In genomic region chr2:117272975-117273671, GRCh38 we compare ENCODE assay signal across 23 cellular contexts.
A peak's percentile ranks its signal among the peaks of the same experiment; 100 is the strongest.
DNase-seq lines count a peak whose midpoint lies in the region; ATAC-seq, FAIRE-seq and TF ChIP-seq lines count a peak whose summit lies in the region.
"Had no signal": no experiment of that assay in that cellular context is flagged by ENCODE, and none has a peak within 500 bp of the region (broad histone marks: within the 10 kb centered on the region; RNA-seq: fewer than 3 reads in every experiment).

No MANE protein-coding gene starts in this region.

- H3K4me3 Mint-ChIP-seq in activated naive CD8-positive, alpha-beta T cell treated with anti-CD3 and anti-CD28 coated beads for 36 hours: no peak overlapping the region
- H3K4me3 Mint-ChIP-seq: activated CD8-positive, alpha-beta T cell treated with anti-CD3 and anti-CD28 coated beads for 36 hours; natural killer cell treated with Interleukin-12 subunit alpha and Interleukin-12 subunit beta and Interleukin-15 and Interleukin-18, amount 100 ng/mL, for 72 hours had no signal

- H3K23ac ChIP-seq in H1 (ENCODE audit: insufficient read length): no peak overlapping the region

- WGBS in H1 (ENCODE audit: extremely low coverage in 1 of 2, insufficient coverage in 1 of 2, insufficient read length in 1 of 2, insufficient replicate concordance in 2 of 2, low coverage in 1 of 2, low lambda C conversion rate in 2 of 2, missing lambda C conversion rate in 1 of 2), 2 experiments: 47% methylated on average over 6 of the region's 6 CpGs; no CpG with 5 or more reads in 1 of the 2 experiments

- no peak overlapping the region for H3K18ac ChIP-seq in H1 (ENCODE audit: extremely low read depth, low read length)

- no peaks in the 10 kb centered on the region for H3K4me1 Mint-ChIP-seq in activated naive CD8-positive, alpha-beta T cell treated with anti-CD3 and anti-CD28 coated beads for 36 hours

- H4K8ac ChIP-seq in H1 (ENCODE audit: extremely low read depth, insufficient read depth, low read length): no peak overlapping the region

- no peak for TF ChIP-seq POLR2A in H1 (IDR thresholded peaks at IDR 0.05; ENCODE audit: control extremely low read depth in 1 of 2, low read depth in 2 of 2, low read length in 2 of 2)

- no peaks in the 10 kb centered on the region for H3K36me3 ChIP-seq in HUES6 (ENCODE audit: control insufficient read depth, insufficient read depth, low read length)
- H3K36me3 ChIP-seq in H1 (ENCODE audit: control insufficient read depth in 2 of 4, insufficient read depth in 4 of 4, low read length in 3 of 4): no peaks in the 10 kb centered on the region
- H3K36me3 ChIP-seq: HAP-1, Peyer's patch had no signal

- H3K27ac ChIP-seq in HUES6 (ENCODE audit: low read depth, low read length) (peak overlapping the region; percentile 29; the same call in 1 of the 2 replicates), H1 (ENCODE audit: low read depth, low read length) (no peak overlapping the region), coronary artery (no peak overlapping the region)
- H3K27ac ChIP-seq: Peyer's patch had no signal

- no peaks in the 10 kb centered on the region for H3K79me2 ChIP-seq in H1 (ENCODE audit: control insufficient read depth in 1 of 2, insufficient read depth in 2 of 2, low read length in 2 of 2)

- POLR2A ChIA-PET in H1 (lab: Charles Lee; ENCODE audit: partially characterized antibody): interaction anchor here (0.6 kb wide), 1 partner anchor 10 kb away, joined by 3 read pairs; no protein-coding TSS in a partner anchor

- no peaks in the 10 kb centered on the region for H3K27me3 Mint-ChIP-seq in activated naive CD8-positive, alpha-beta T cell treated with anti-CD3 and anti-CD28 coated beads for 36 hours
- H3K27me3 Mint-ChIP-seq: activated CD8-positive, alpha-beta T cell treated with anti-CD3 and anti-CD28 coated beads for 36 hours; natural killer cell treated with Interleukin-12 subunit alpha and Interleukin-12 subunit beta and Interleukin-15 and Interleukin-18, amount 100 ng/mL, for 72 hours had no signal

- H2AK5ac ChIP-seq in H1 (ENCODE audit: low read depth, low read length): no peak overlapping the region

- no peak overlapping the region; the same call in 1 of the 2 replicates for H3K4me3 ChIP-seq in HUES6 (ENCODE audit: low read depth, low read length)
- H3K4me3 ChIP-seq in H1 (ENCODE audit: extremely low read depth in 1 of 4, insufficient read depth in 2 of 4, low read depth in 3 of 4, low read length in 4 of 4): no peak overlapping the region
- H3K4me3 ChIP-seq in coronary artery: no peak overlapping the region
- H3K4me3 ChIP-seq: HAP-1, Peyer's patch had no signal

- H2BK120ac ChIP-seq in H1 (replicated peaks; ENCODE audit: low read depth, low read length): peak overlapping the region; percentile 33

- no peak overlapping the region for H3K4ac ChIP-seq in H1 (replicated peaks; ENCODE audit: insufficient read length, low read depth, low read length)

- no peak overlapping the region for H2BK12ac ChIP-seq in H1 (ENCODE audit: low read depth, low read length)

- H3K4me2 ChIP-seq in H1 (ENCODE audit: insufficient read depth in 1 of 2, low read depth in 2 of 2, low read length in 2 of 2): peak overlapping the region; percentile 8 to 50; a peak in 3 of 4 replicates

- no peaks in the 10 kb centered on the region for H3K9me3 Mint-ChIP-seq in activated naive CD8-positive, alpha-beta T cell treated with anti-CD3 and anti-CD28 coated beads for 36 hours
- H3K9me3 Mint-ChIP-seq: activated CD8-positive, alpha-beta T cell treated with anti-CD3 and anti-CD28 coated beads for 36 hours had no signal

- H3K9ac ChIP-seq in HUES6 (ENCODE audit: low read length): no peak overlapping the region
- H3K9ac ChIP-seq in H1 (replicated peaks in 1 of 4; ENCODE audit: extremely low read depth in 1 of 4, low read depth in 3 of 4, low read length in 3 of 4): no peak overlapping the region; a peak in 1 of 7 replicates

- no peak for TF ChIP-seq CTCF in H1 (IDR thresholded peaks at IDR 0.05; ENCODE audit: control extremely low read depth in 1 of 3, insufficient read depth in 1 of 3, low read depth in 1 of 3, low read length in 3 of 3)
- TF ChIP-seq CTCF in coronary artery (IDR thresholded peaks at IDR 0.05): no peak

- no peaks in the 10 kb centered on the region for H3K79me1 ChIP-seq in H1 (ENCODE audit: low read depth, low read length)

- peaks cover 38% of the 10 kb centered on the region for H3K4me1 ChIP-seq in HUES6 (ENCODE audit: control insufficient read depth, insufficient read depth, low read length)
- H3K4me1 ChIP-seq in H1 (replicated peaks in 1 of 4; ENCODE audit: control insufficient read depth in 3 of 4, insufficient read depth in 4 of 4, low read length in 3 of 4): peaks cover 0 to 16% (median 2%) of the 10 kb centered on the region in 4 experiments; a peak in 2 of 7 replicates
- H3K4me1 ChIP-seq: HAP-1, Peyer's patch had no signal

- H4K91ac ChIP-seq in H1 (replicated peaks; ENCODE audit: insufficient read length, low read length): no peak overlapping the region

- no peaks in the 10 kb centered on the region for H4K20me1 ChIP-seq in H1 (replicated peaks in 1 of 2; ENCODE audit: control insufficient read depth in 1 of 2, insufficient read depth in 2 of 2, low read length in 2 of 2)

- no peak overlapping the region for H2BK5ac ChIP-seq in H1 (ENCODE audit: low read depth, low read length)

- no peak for DNase-seq in H1 (ENCODE audit: low read depth in 1 of 2, low spot score in 2 of 2)
- DNase-seq in kidney glomerular epithelial cell (lab: John Stamatoyannopoulos, UW): peak; percentile 34
- DNase-seq in renal cortical epithelial cell (ENCODE audit: low read depth): peak; percentile 31
- no peak for DNase-seq in dermis blood vessel endothelial cell
- no peak for DNase-seq in left lobe of liver (ENCODE audit: low spot score)
- DNase-seq in coronary artery (ENCODE audit: low spot score): no peak
- DNase-seq in activated naive CD8-positive, alpha-beta T cell treated with anti-CD3 and anti-CD28 coated beads for 36 hours: no peak
- DNase-seq: activated CD4-positive, CD25-positive, alpha-beta regulatory T cell treated with anti-CD3 and anti-CD28 coated beads, Interleukin-2, amount 50 U/mL, for 72 hours; activated CD8-positive, alpha-beta T cell treated with anti-CD3 and anti-CD28 coated beads for 36 hours; activated effector memory CD4-positive, alpha-beta T cell treated with Interleukin-2 at 50 U/mL for 16 hours; DMS79; left ventricle myocardium superior; NCI-H187; NCI-H526; Peyer's patch; SIG-M5; substantia nigra; T-helper 1 cell had no signal

- TF ChIP-seq RAD21 in H1 (IDR thresholded peaks at IDR 0.05 in 1 of 2, conservative IDR thresholded peaks at IDR 0.05 in 1 of 2; ENCODE audit: low read depth in 2 of 2, low read length in 2 of 2): no peak

- peak; percentile 70 for FAIRE-seq in H1 (lab: Jason Lieb, UNC)
- FAIRE-seq: HepG2, urothelium cell line had no signal

- no peak for ATAC-seq in left lobe of liver
- ATAC-seq: activated CD8-positive, alpha-beta T cell treated with anti-CD3 and anti-CD28 coated beads for 36 hours; HepG2; left ventricle myocardium superior; natural killer cell treated with Interleukin-12 subunit alpha and Interleukin-12 subunit beta and Interleukin-15 and Interleukin-18, amount 100 ng/mL, for 72 hours had no signal

- no peaks in the 10 kb centered on the region for H3K36me3 Mint-ChIP-seq in activated naive CD8-positive, alpha-beta T cell treated with anti-CD3 and anti-CD28 coated beads for 36 hours
- H3K36me3 Mint-ChIP-seq: natural killer cell treated with Interleukin-12 subunit alpha and Interleukin-12 subunit beta and Interleukin-15 and Interleukin-18, amount 100 ng/mL, for 72 hours had no signal

- no peak overlapping the region for H2BK15ac ChIP-seq in H1 (ENCODE audit: low read length)

- H3K9me3 ChIP-seq in HUES6 (ENCODE audit: control insufficient read depth, insufficient read depth, low read depth, low read length): peaks cover 5% of the 10 kb centered on the region; the same call in 1 of the 2 replicates
- no peaks in the 10 kb centered on the region for H3K9me3 ChIP-seq in H1 (ENCODE audit: insufficient read depth in 2 of 2, low read depth in 1 of 2, low read length in 1 of 2)
- H3K9me3 ChIP-seq: HAP-1, Peyer's patch had no signal

- H2AFZ ChIP-seq in H1 (ENCODE audit: low read length): no peak overlapping the region

- H3K23me2 ChIP-seq in H1 (ENCODE audit: low read depth, low read length): no peaks in the 10 kb centered on the region

- no peak overlapping the region for H3K56ac ChIP-seq in H1 (replicated peaks; ENCODE audit: insufficient read length, low read depth, low read length)

- no peak overlapping the region for H3K14ac ChIP-seq in H1 (ENCODE audit: insufficient read length)

- no peak overlapping the region for H3K27ac Mint-ChIP-seq in activated naive CD8-positive, alpha-beta T cell treated with anti-CD3 and anti-CD28 coated beads for 36 hours
- H3K27ac Mint-ChIP-seq: activated CD8-positive, alpha-beta T cell treated with anti-CD3 and anti-CD28 coated beads for 36 hours; natural killer cell treated with Interleukin-12 subunit alpha and Interleukin-12 subunit beta and Interleukin-15 and Interleukin-18, amount 100 ng/mL, for 72 hours had no signal

- no peak for TF ChIP-seq EP300 in H1 (IDR thresholded peaks at IDR 0.05; ENCODE audit: borderline replicate concordance in 1 of 2, low read depth in 2 of 2, low read length in 2 of 2)

- CTCF ChIA-PET in H1 (lab: Charles Lee; ENCODE audit: partially characterized antibody): no interaction called here

- no peaks in the 10 kb centered on the region for H3K27me3 ChIP-seq in HUES6 (ENCODE audit: control insufficient read depth, insufficient read depth, low read length)
- H3K27me3 ChIP-seq in H1 (replicated peaks in 1 of 4; ENCODE audit: control insufficient read depth in 3 of 4, extremely low read depth in 1 of 4, insufficient read depth in 3 of 4, low read length in 3 of 4): no peaks in the 10 kb centered on the region
- H3K27me3 ChIP-seq: Peyer's patch had no signal

- no peak overlapping the region for H4K5ac ChIP-seq in H1 (ENCODE audit: insufficient read length, low read depth, low read length)

- no peak overlapping the region for H2BK20ac ChIP-seq in H1 (ENCODE audit: low read length)

Comparison
In these comparisons a context has a peak if more than half of its experiments do, and no peak if none do; other contexts are left out.
1. DNase-seq: peak in kidney glomerular epithelial cell (single experiment) and renal cortical epithelial cell (single experiment); none in H1 (0 of 2), dermis blood vessel endothelial cell (single experiment), left lobe of liver (single experiment), coronary artery (single experiment) and activated naive CD8-positive, alpha-beta T cell treated with anti-CD3 and anti-CD28 coated beads for 36 hours (single experiment).